In the genomic region with DNA sequence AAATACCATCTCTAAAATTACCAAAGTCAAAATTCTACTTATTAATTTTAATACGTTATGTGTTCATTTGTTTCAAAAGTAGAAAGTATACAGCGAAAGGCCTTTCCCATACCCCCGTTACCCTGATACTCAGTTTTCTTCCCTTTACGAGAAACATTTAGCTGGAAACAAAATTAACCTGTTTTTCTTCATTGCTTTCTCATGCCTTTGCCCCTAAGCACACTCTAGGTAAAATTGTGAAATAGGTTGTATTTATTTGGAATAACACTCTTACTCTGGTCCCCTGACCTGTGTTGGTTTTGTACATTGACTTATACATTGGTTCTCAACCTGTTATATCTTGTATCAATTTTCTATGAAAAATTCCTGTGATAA, we compare ENCODE assay signal across 24 cellular contexts.
"Had no signal": no experiment of that assay in that cellular context is flagged by ENCODE, and none has a peak within 500 bp of the region (broad histone marks: within the 10 kb centered on the region; RNA-seq: fewer than 3 reads in every experiment).

No MANE protein-coding gene starts in this region.

- H3K9me3 Mint-ChIP-seq: activated naive CD8-positive, alpha-beta T cell treated with anti-CD3 and anti-CD28 coated beads, Interleukin-2, amount 10 ng/mL, durations not matched to agents 7 days and 5 days; activated T-cell treated with anti-CD3 and anti-CD28 coated beads, Interleukin-2, amount 50 U/mL, for 72 hours; neural crest cell; T-helper 2 cell treated with Interferon-gamma antibody and Interleukin-4, amounts not matched to agents 5 μg/mL and 100 μg/mL, for 36 hours had no signal

- H3K4me3 ChIP-seq: dorsolateral prefrontal cortex, gastrocnemius medialis, lung, tibial nerve had no signal

- H3K27me3 Mint-ChIP-seq: activated naive CD8-positive, alpha-beta T cell treated with anti-CD3 and anti-CD28 coated beads, Interleukin-2, amount 10 ng/mL, durations not matched to agents 7 days and 5 days; brain; progenitor cell of endocrine pancreas had no signal

- H3K4me1 ChIP-seq: gastrocnemius medialis, tibial nerve had no signal

- H3K4me1 Mint-ChIP-seq: neural crest cell had no signal

- H3K27ac ChIP-seq: dorsolateral prefrontal cortex, gastrocnemius medialis, tibial nerve had no signal

- ATAC-seq: gastrocnemius medialis, left lobe of liver had no signal

- H3K4me3 Mint-ChIP-seq: activated CD8-positive, alpha-beta T cell treated with anti-CD3 and anti-CD28 coated beads, Interleukin-2, amount 10 ng/mL, durations not matched to agents 7 days and 5 days; brain; neural crest cell had no signal

- FAIRE-seq: colon, kidney, TTC549 had no signal

- H3K27me3 ChIP-seq: dorsolateral prefrontal cortex, gastrocnemius medialis, tibial nerve had no signal

- H3K9me3 ChIP-seq: gastrocnemius medialis had no signal

- DNase-seq: activated CD8-positive, alpha-beta memory T cell treated with anti-CD3 and anti-CD28 coated beads, Interleukin-2, amount 50 U/mL, for 4 hours; activated CD8-positive, alpha-beta T cell treated with anti-CD3 and anti-CD28 coated beads, Interleukin-2, amount 10 ng/mL, durations not matched to agents 7 days and 5 days; activated effector memory CD4-positive, alpha-beta T cell treated with anti-CD3 and anti-CD28 coated beads, Interleukin-2, amount 50 U/mL, for 16 hours; activated naive CD8-positive, alpha-beta T cell treated with anti-CD3 and anti-CD28 coated beads, Interleukin-2, amount 10 ng/mL, durations not matched to agents 7 days and 5 days; activated T-cell treated with anti-CD3 and anti-CD28 coated beads, Interleukin-2, amount 50 U/mL, for 72 hours; caudate nucleus; dorsolateral prefrontal cortex; gastrocnemius medialis; head of caudate nucleus; kidney; stimulated activated CD4-positive, alpha-beta T cell treated with anti-CD3 and anti-CD28 coated beads, Interleukin-12 subunit alpha, Interleukin-12 subunit beta, amount 100 ng/mL, for 4 hours; stimulated activated CD4-positive, alpha-beta T cell treated with anti-CD3 and anti-CD28 coated beads, Interleukin-1b, Interleukin-23, amount 100 ng/mL, for 48 hours; stimulated activated CD8-positive, alpha-beta memory T cell treated with anti-CD3 and anti-CD28 coated beads, Interleukin-4, amount 100 ng/mL, for 48 hours; stimulated activated naive CD4-positive, alpha-beta T cell treated with Interleukin-2 at 50 U/mL for 16 hours; SW 1271 had no signal

- H3K27ac Mint-ChIP-seq: brain, progenitor cell of endocrine pancreas had no signal

- H3K36me3 ChIP-seq: gastrocnemius medialis had no signal
